27 cellular contexts compared by ENCODE assay signal in genomic region chr2:26182887-26183630, GRCh38. TPM values are rescaled to one million over a fixed set of nuclear protein-coding genes. Genes with fewer than 3 reads are reported as not detected.
DNase-seq lines count a peak whose midpoint lies in the region; ATAC-seq and TF ChIP-seq lines count a peak whose summit lies in the region.
"Had no signal": no experiment of that assay in that cellular context is flagged by ENCODE, and none has a peak within 500 bp of the region (broad histone marks: within the 10 kb centered on the region; RNA-seq: fewer than 3 reads in every experiment).

No MANE protein-coding gene starts in this region.

- in situ Hi-C loops in mammary epithelial cell (cut with MboI; ENCODE audit: low sequenced_read_pairs in 2 of 2) = no loop called here

- no peaks in the 10 kb centered on the region for H3K9me3 ChIP-seq in mammary epithelial cell (replicated peaks; ENCODE audit: insufficient read depth, low read length)
- H3K9me3 ChIP-seq: BLaER1, MG63, suprapubic skin had no signal

- H3K27me3 Mint-ChIP-seq in activated naive CD8-positive, alpha-beta T cell treated with anti-CD3 and anti-CD28 coated beads, Interleukin-2, amount 10 ng/mL, durations not matched to agents 7 days and 5 days = peaks cover 12% of the 10 kb centered on the region
- H3K27me3 Mint-ChIP-seq in activated naive CD8-positive, alpha-beta T cell treated with anti-CD3 and anti-CD28 coated beads for 36 hours = peaks cover 22% of the 10 kb centered on the region
- peaks cover 19% of the 10 kb centered on the region for H3K27me3 Mint-ChIP-seq in WTC11 (ENCODE audit: low read depth)

- intact Hi-C loops in mammary epithelial cell (cut with micrococcal nuclease) = no loop called here

- POLR2A ChIA-PET in activated naive CD8-positive, alpha-beta T cell treated with anti-CD3 and anti-CD28 coated beads, Interleukin-2, amount 10 ng/mL, durations not matched to agents 7 days and 5 days (lab: Charles Lee) = no interaction called here
- POLR2A ChIA-PET in WTC11 (lab: Charles Lee) = no interaction called here

- no peak for ATAC-seq in activated naive CD8-positive, alpha-beta T cell treated with anti-CD3 and anti-CD28 coated beads, Interleukin-2, amount 10 ng/mL, durations not matched to agents 7 days and 5 days (ENCODE audit: low read depth)
- ATAC-seq in WTC11 (no peak), GM19395 (IDR thresholded peaks at IDR 0.05; ENCODE audit: unreplicated experiment) (no peak)
- no peak for ATAC-seq in stimulated activated effector memory CD8-positive, alpha-beta T cell treated with anti-CD3 and anti-CD28 coated beads, Interleukin-12 subunit alpha, Interleukin-12 subunit beta, amount 100 ng/mL, for 72 hours
- ATAC-seq: activated CD4-positive, alpha-beta T cell treated with anti-CD3 and anti-CD28 coated beads for 36 hours; activated naive CD4-positive, alpha-beta T cell treated with anti-CD3 and anti-CD28 coated beads, Interleukin-2, amount 50 U/mL, for 72 hours; left lobe of liver; sciatic nerve; stimulated activated memory B cell treated with anti-CD40 and anti-IgM and Interleukin-4, amounts not matched to agents 10 μg/mL and 1 μg/mL and 100 μg/mL, for 72 hours had no signal

- H3K4me1 Mint-ChIP-seq in activated naive CD8-positive, alpha-beta T cell treated with anti-CD3 and anti-CD28 coated beads, Interleukin-2, amount 10 ng/mL, durations not matched to agents 7 days and 5 days = peaks cover 18% of the 10 kb centered on the region
- H3K4me1 Mint-ChIP-seq in activated naive CD8-positive, alpha-beta T cell treated with anti-CD3 and anti-CD28 coated beads for 36 hours = peaks cover 12% of the 10 kb centered on the region
- H3K4me1 Mint-ChIP-seq in WTC11 = peaks cover 27% of the 10 kb centered on the region
- peaks cover 23% of the 10 kb centered on the region for H3K4me1 Mint-ChIP-seq in stimulated activated effector memory CD8-positive, alpha-beta T cell treated with anti-CD3 and anti-CD28 coated beads, Interleukin-12 subunit alpha, Interleukin-12 subunit beta, amount 100 ng/mL, for 72 hours

- H3K4me1 ChIP-seq in mammary epithelial cell (ENCODE audit: insufficient read depth, low read length) = peaks cover 9% of the 10 kb centered on the region

- dilution Hi-C loops in mammary epithelial cell (cut with HindIII; ENCODE audit: low sequenced_read_pairs) = no loop called here

- H3K27me3 ChIP-seq in mammary epithelial cell (ENCODE audit: insufficient read depth, low read length) = no peaks in the 10 kb centered on the region
- H3K27me3 ChIP-seq: MG63, suprapubic skin had no signal

- no peaks in the 10 kb centered on the region for H3K79me2 ChIP-seq in mammary epithelial cell (ENCODE audit: insufficient read depth, low read length)

- TF ChIP-seq CTCF in WTC11 (IDR thresholded peaks at IDR 0.05) (no peak), mammary epithelial cell (conservative IDR thresholded peaks at IDR 0.05 in 1 of 2, IDR thresholded peaks at IDR 0.05 in 1 of 2; ENCODE audit: extremely low read depth in 1 of 2, insufficient read depth in 1 of 2, low read depth in 1 of 2, low read length in 2 of 2) (no peak)

- DNase-seq in activated naive CD8-positive, alpha-beta T cell treated with anti-CD3 and anti-CD28 coated beads, Interleukin-2, amount 10 ng/mL, durations not matched to agents 7 days and 5 days = no peak
- no peak for DNase-seq in activated naive CD8-positive, alpha-beta T cell treated with anti-CD3 and anti-CD28 coated beads for 36 hours
- DNase-seq in WTC11 (ENCODE audit: low spot score) (no peak), mesenteric fat pad (ENCODE audit: low spot score) (peak; percentile 64), mammary epithelial cell (no peak), putamen (ENCODE audit: low spot score) (no peak)
- DNase-seq in stimulated activated effector memory CD8-positive, alpha-beta T cell treated with anti-CD3 and anti-CD28 coated beads, Interleukin-12 subunit alpha, Interleukin-12 subunit beta, amount 100 ng/mL, for 72 hours (ENCODE audit: low spot score in 2 of 2) = no peak
- DNase-seq: ACHN; activated CD4-positive, alpha-beta T cell treated with anti-CD3 and anti-CD28 coated beads for 36 hours; caudate nucleus; dermis blood vessel endothelial cell; KBM-7; MG63; NCI-H1417; NCI-H2081 treated with DMSO at 0.1 percent for 48 hours; NCI-H345; NCI-H748 treated with DMSO at 0.1 percent for 48 hours; SIG-M5; stimulated activated CD4-positive, alpha-beta T cell treated with anti-CD3 and anti-CD28 coated beads, Interleukin-4, amount 100 ng/mL, for 24 hours; SW 1271 had no signal

- no peak overlapping the region for H3K27ac Mint-ChIP-seq in activated naive CD8-positive, alpha-beta T cell treated with anti-CD3 and anti-CD28 coated beads, Interleukin-2, amount 10 ng/mL, durations not matched to agents 7 days and 5 days
- H3K27ac Mint-ChIP-seq in activated naive CD8-positive, alpha-beta T cell treated with anti-CD3 and anti-CD28 coated beads for 36 hours = no peak overlapping the region
- no peak overlapping the region for H3K27ac Mint-ChIP-seq in WTC11
- H3K27ac Mint-ChIP-seq in stimulated activated effector memory CD8-positive, alpha-beta T cell treated with anti-CD3 and anti-CD28 coated beads, Interleukin-12 subunit alpha, Interleukin-12 subunit beta, amount 100 ng/mL, for 72 hours = no peak overlapping the region

- H3K36me3 Mint-ChIP-seq in activated naive CD8-positive, alpha-beta T cell treated with anti-CD3 and anti-CD28 coated beads, Interleukin-2, amount 10 ng/mL, durations not matched to agents 7 days and 5 days = no peaks in the 10 kb centered on the region
- no peaks in the 10 kb centered on the region for H3K36me3 Mint-ChIP-seq in activated naive CD8-positive, alpha-beta T cell treated with anti-CD3 and anti-CD28 coated beads for 36 hours
- H3K36me3 Mint-ChIP-seq in WTC11 = peaks cover 5% of the 10 kb centered on the region
- H3K36me3 Mint-ChIP-seq in stimulated activated effector memory CD8-positive, alpha-beta T cell treated with anti-CD3 and anti-CD28 coated beads, Interleukin-12 subunit alpha, Interleukin-12 subunit beta, amount 100 ng/mL, for 72 hours = no peaks in the 10 kb centered on the region
- H3K36me3 Mint-ChIP-seq: activated naive CD4-positive, alpha-beta T cell treated with anti-CD3 and anti-CD28 coated beads, Interleukin-2, amount 50 U/mL, for 72 hours; stimulated activated memory B cell treated with anti-CD40 and anti-IgM and Interleukin-4, amounts not matched to agents 10 μg/mL and 1 μg/mL and 100 μg/mL, for 72 hours had no signal

- no peaks in the 10 kb centered on the region for H4K20me1 ChIP-seq in mammary epithelial cell (ENCODE audit: insufficient read depth, low read length)
- H4K20me1 ChIP-seq: BLaER1 had no signal

- H3K4me3 ChIP-seq in mammary epithelial cell (replicated peaks in 1 of 3; ENCODE audit: insufficient read depth in 1 of 3, low read depth in 2 of 3, low read length in 3 of 3) = no peak overlapping the region
- H3K4me3 ChIP-seq: BLaER1, MG63, suprapubic skin had no signal

- H3K4me3 Mint-ChIP-seq in activated naive CD8-positive, alpha-beta T cell treated with anti-CD3 and anti-CD28 coated beads, Interleukin-2, amount 10 ng/mL, durations not matched to agents 7 days and 5 days = peak overlapping the region; percentile 37
- no peak overlapping the region for H3K4me3 Mint-ChIP-seq in activated naive CD8-positive, alpha-beta T cell treated with anti-CD3 and anti-CD28 coated beads for 36 hours
- peak overlapping the region; percentile 63 for H3K4me3 Mint-ChIP-seq in WTC11
- peak overlapping the region; percentile 60 for H3K4me3 Mint-ChIP-seq in stimulated activated effector memory CD8-positive, alpha-beta T cell treated with anti-CD3 and anti-CD28 coated beads, Interleukin-12 subunit alpha, Interleukin-12 subunit beta, amount 100 ng/mL, for 72 hours

- BruUV-seq in mammary epithelial cell (replicated peaks; lab: Mats Ljungman, UMichigan) = no TSS peak

- H3K36me3 ChIP-seq in mammary epithelial cell (ENCODE audit: insufficient read depth, low read length) = no peaks in the 10 kb centered on the region
- H3K36me3 ChIP-seq: MG63, suprapubic skin had no signal

- no peak overlapping the region for H3K4me2 ChIP-seq in mammary epithelial cell (ENCODE audit: insufficient read depth, low read depth, low read length)
- H3K4me2 ChIP-seq: BLaER1 had no signal

- 96% methylated on average over 9 of the region's 11 CpGs for WGBS in mammary epithelial cell (ENCODE audit: low coverage, missing lambda C conversion rate)

- H3K9ac ChIP-seq in mammary epithelial cell (ENCODE audit: insufficient read depth, low read length) = no peak overlapping the region
- H3K9ac ChIP-seq: BLaER1 had no signal

- no peak overlapping the region for H2AFZ ChIP-seq in mammary epithelial cell (ENCODE audit: low read depth, low read length)

- no peaks in the 10 kb centered on the region for H3K9me3 Mint-ChIP-seq in activated naive CD8-positive, alpha-beta T cell treated with anti-CD3 and anti-CD28 coated beads, Interleukin-2, amount 10 ng/mL, durations not matched to agents 7 days and 5 days
- no peaks in the 10 kb centered on the region for H3K9me3 Mint-ChIP-seq in activated naive CD8-positive, alpha-beta T cell treated with anti-CD3 and anti-CD28 coated beads for 36 hours
- no peaks in the 10 kb centered on the region for H3K9me3 Mint-ChIP-seq in WTC11
- no peaks in the 10 kb centered on the region for H3K9me3 Mint-ChIP-seq in stimulated activated effector memory CD8-positive, alpha-beta T cell treated with anti-CD3 and anti-CD28 coated beads, Interleukin-12 subunit alpha, Interleukin-12 subunit beta, amount 100 ng/mL, for 72 hours
- H3K9me3 Mint-ChIP-seq: activated naive CD4-positive, alpha-beta T cell treated with anti-CD3 and anti-CD28 coated beads, Interleukin-2, amount 50 U/mL, for 72 hours; stimulated activated memory B cell treated with anti-CD40 and anti-IgM and Interleukin-4, amounts not matched to agents 10 μg/mL and 1 μg/mL and 100 μg/mL, for 72 hours had no signal

- CTCF ChIA-PET in WTC11 (lab: Charles Lee) (interaction anchor here (1.9 to 5.7 kb wide), 4 partner anchors 8 to 131 kb away, joined by 5 to 53 read pairs (median 16); partner anchors contain the start of gene GAREM2), mammary epithelial cell (lab: Charles Lee; ENCODE audit: low non-redundant PET) (no interaction called here)

- H3K27ac ChIP-seq in mammary epithelial cell (ENCODE audit: insufficient read depth, low read depth, low read length) = no peak overlapping the region
- H3K27ac ChIP-seq: BLaER1, suprapubic skin had no signal

TF ChIP-seq in WTC11, 78 proteins besides CTCF, POLR2A, EP300 and RAD21:
- TF ChIP-seq TEAD4 (CRISPR knock-in tag; IDR thresholded peaks at IDR 0.05) = no peak

RNA-seq across cellular contexts. Expression of gene GAREM2, which starts 10.2 kb away (rescaled TPM):
- 1 to 10 TPM; 4.1 to 4.9 TPM for total RNA-seq in activated naive CD8-positive, alpha-beta T cell treated with anti-CD3 and anti-CD28 coated beads, Interleukin-2, amount 10 ng/mL, durations not matched to agents 7 days and 5 days
- 1 to 10 TPM; 2.1 to 2.7 TPM for total RNA-seq in activated naive CD8-positive, alpha-beta T cell treated with anti-CD3 and anti-CD28 coated beads for 36 hours
- total RNA-seq in WTC11 (2021) = 17.4 to 18.9 TPM (median 17.6 TPM) in 3 replicates
- total RNA-seq in mesenteric fat pad = 6.8 TPM
- total RNA-seq in mammary epithelial cell = under 1 TPM; 0.16 to 0.67 TPM
- 0.19 TPM for polyA plus RNA-seq in mammary epithelial cell
- 0.41 TPM for polyA minus RNA-seq in mammary epithelial cell
